Comparison of ENCODE assay signal across 14 cellular contexts in the genomic region with DNA sequence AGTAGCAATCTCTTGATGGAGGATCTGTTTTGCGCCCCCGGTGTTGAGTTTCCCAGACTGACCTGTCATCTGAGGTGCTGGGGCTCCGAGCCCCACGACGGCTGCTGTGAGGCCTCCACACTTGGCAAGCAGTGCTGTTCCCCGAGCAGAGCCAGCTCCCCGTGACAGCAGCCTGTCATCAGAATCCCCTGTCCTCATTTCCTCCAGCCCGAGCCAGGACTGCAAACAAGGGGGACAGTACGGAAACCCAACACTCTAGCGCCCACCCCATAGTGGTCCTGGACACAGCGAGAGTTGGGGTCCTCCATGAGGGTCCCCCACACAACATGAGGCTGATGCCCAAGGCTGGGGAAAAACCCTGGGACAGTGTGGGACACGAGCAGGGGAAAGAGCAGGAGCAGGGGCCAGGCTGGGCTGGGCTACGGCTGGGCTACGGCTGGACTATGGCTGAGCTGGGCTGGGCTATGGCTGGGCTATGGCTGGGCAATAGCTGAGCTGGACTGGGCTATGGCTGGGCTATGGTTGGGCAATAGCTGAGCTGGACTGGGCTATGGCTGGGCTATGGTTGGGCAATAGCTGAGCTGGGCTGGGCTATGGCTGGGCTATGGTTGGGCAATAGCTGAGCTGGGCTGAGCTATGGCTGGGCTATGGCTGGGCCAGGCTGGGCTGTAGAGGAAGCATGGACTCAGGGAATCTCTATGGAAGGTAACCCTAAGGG. TPM values are rescaled to one million over a fixed set of nuclear protein-coding genes. Genes with fewer than 3 reads are reported as not detected.
DNase-seq lines count a peak whose midpoint lies in the region; ATAC-seq and TF ChIP-seq lines count a peak whose summit lies in the region.
"Had no signal": no experiment of that assay in that cellular context is flagged by ENCODE, and none has a peak within 500 bp of the region (broad histone marks: within the 10 kb centered on the region; RNA-seq: fewer than 3 reads in every experiment).

No MANE protein-coding gene starts in this region.

- no peaks in the 10 kb centered on the region for H3F3A ChIP-seq in GM23248 (ENCODE audit: insufficient read depth)

- no peaks in the 10 kb centered on the region for H3K9me3 ChIP-seq in GM23248 (ENCODE audit: low read depth)
- no peaks in the 10 kb centered on the region for H3K9me3 ChIP-seq in RWPE2 (ENCODE audit: severe bottlenecking)

- H4K20me1 ChIP-seq in GM23248 (ENCODE audit: insufficient read depth), result no peaks in the 10 kb centered on the region

- ATAC-seq in RWPE2 (ENCODE audit: low read depth), result peak; percentile 28; the same call in 2 of the 3 replicates
- no peak for ATAC-seq in GM18517 (IDR thresholded peaks at IDR 0.05; ENCODE audit: unreplicated experiment)
- ATAC-seq: activated T-cell treated with anti-CD3 and anti-CD28 coated beads, Interleukin-2, amount 50 U/mL, for 4 hours; stimulated activated memory B cell treated with anti-CD40 and anti-IgM and Interleukin-4, amounts not matched to agents 10 μg/mL and 1 μg/mL and 100 μg/mL, for 72 hours had no signal

- H3K9ac ChIP-seq in GM23248, result no peak overlapping the region

- TF ChIP-seq CTCF in RWPE2 (IDR thresholded peaks at IDR 0.05; ENCODE audit: poor library complexity, severe bottlenecking), result no peak
- TF ChIP-seq CTCF in glutamatergic neuron (IDR thresholded peaks at IDR 0.05; ENCODE audit: partially characterized antibody, unreplicated experiment), result no peak

- H3K4me1 ChIP-seq in GM23248 (ENCODE audit: insufficient read depth), result peaks cover 4% of the 10 kb centered on the region; the same call in 1 of the 2 replicates
- peaks cover 10% of the 10 kb centered on the region for H3K4me1 ChIP-seq in RWPE2 (ENCODE audit: insufficient read depth, poor library complexity, severe bottlenecking)

- H3K27me3 Mint-ChIP-seq in glutamatergic neuron (ENCODE audit: unreplicated experiment), result peaks cover 6% of the 10 kb centered on the region
- H3K27me3 Mint-ChIP-seq: stimulated activated memory B cell treated with anti-CD40 and anti-IgM and Interleukin-4, amounts not matched to agents 10 μg/mL and 1 μg/mL and 100 μg/mL, for 72 hours had no signal

- peak overlapping the region; percentile 46 for H2AFZ ChIP-seq in GM23248

- DNase-seq in GM23248 (peak; percentile 72), RWPE2 (ENCODE audit: low spot score) (no peak), glutamatergic neuron (peak; percentile 16), skeletal muscle cell (ENCODE audit: low read depth) (peak; percentile 53), dedifferentiated amniotic fluid mesenchymal stem cell (ENCODE audit: extremely low spot score) (no peak), mucosa of gallbladder (ENCODE audit: low spot score) (no peak), KBM-7 (no peak)
- DNase-seq: activated T-cell treated with anti-CD3 and anti-CD28 coated beads, Interleukin-2, amount 50 U/mL, for 4 hours; KG1; kidney glomerular epithelial cell; NCI-H524 treated with DMSO at 0.1 percent for 48 hours had no signal

- no peaks in the 10 kb centered on the region for H3K36me3 Mint-ChIP-seq in glutamatergic neuron (ENCODE audit: unreplicated experiment)
- H3K36me3 Mint-ChIP-seq: stimulated activated memory B cell treated with anti-CD40 and anti-IgM and Interleukin-4, amounts not matched to agents 10 μg/mL and 1 μg/mL and 100 μg/mL, for 72 hours had no signal

- no peak overlapping the region for H3K27ac Mint-ChIP-seq in glutamatergic neuron (ENCODE audit: unreplicated experiment)
- H3K27ac Mint-ChIP-seq: stimulated activated memory B cell treated with anti-CD40 and anti-IgM and Interleukin-4, amounts not matched to agents 10 μg/mL and 1 μg/mL and 100 μg/mL, for 72 hours had no signal

- 26% methylated on average over 14 of the region's 14 CpGs for WGBS in GM23248 (ENCODE audit: low coverage in 1 of 2, low lambda C conversion rate in 2 of 2, missing lambda C conversion rate in 2 of 2), 2 experiments

- H3K4me1 Mint-ChIP-seq in glutamatergic neuron (ENCODE audit: low read depth, unreplicated experiment), result peaks cover 9% of the 10 kb centered on the region

- H3K4me3 Mint-ChIP-seq in glutamatergic neuron (ENCODE audit: unreplicated experiment), result no peak overlapping the region
- H3K4me3 Mint-ChIP-seq: activated T-cell treated with anti-CD3 and anti-CD28 coated beads, Interleukin-2, amount 50 U/mL, for 4 hours; stimulated activated memory B cell treated with anti-CD40 and anti-IgM and Interleukin-4, amounts not matched to agents 10 μg/mL and 1 μg/mL and 100 μg/mL, for 72 hours had no signal

- no peaks in the 10 kb centered on the region for H3K9me3 Mint-ChIP-seq in glutamatergic neuron (ENCODE audit: unreplicated experiment)
- H3K9me3 Mint-ChIP-seq: activated T-cell treated with anti-CD3 and anti-CD28 coated beads, Interleukin-2, amount 50 U/mL, for 4 hours; stimulated activated memory B cell treated with anti-CD40 and anti-IgM and Interleukin-4, amounts not matched to agents 10 μg/mL and 1 μg/mL and 100 μg/mL, for 72 hours had no signal

- H3K36me3 ChIP-seq in GM23248 (ENCODE audit: low read depth) (no peaks in the 10 kb centered on the region), RWPE2 (ENCODE audit: low read depth) (no peaks in the 10 kb centered on the region)

- H3K79me2 ChIP-seq in GM23248 (ENCODE audit: insufficient read depth), result no peaks in the 10 kb centered on the region

- no peak overlapping the region for H3K4me3 ChIP-seq in GM23248
- no peak overlapping the region for H3K4me3 ChIP-seq in RWPE2 (ENCODE audit: severe bottlenecking)
- H3K4me3 ChIP-seq in skeletal muscle cell (ENCODE audit: low read depth, low read length), result no peak overlapping the region
- H3K4me3 ChIP-seq: skin epidermis had no signal

- no peaks in the 10 kb centered on the region for H3K9me2 ChIP-seq in GM23248 (ENCODE audit: insufficient read depth)

- H3K27ac ChIP-seq in GM23248, result no peak overlapping the region
- no peak overlapping the region for H3K27ac ChIP-seq in RWPE2 (ENCODE audit: poor library complexity, severe bottlenecking)

- no peak overlapping the region for H3K4me2 ChIP-seq in GM23248 (ENCODE audit: unreplicated experiment)

- in situ Hi-C loops in GM23248 (cut with MboI) (no loop called here), KBM-7 (cut with MboI; ENCODE audit: low pct_unique_long_range_greater_than_20kb, low sequenced_read_pairs) (no loop called here)

- H3K27me3 ChIP-seq in GM23248 (replicated peaks; ENCODE audit: insufficient read depth) (no peaks in the 10 kb centered on the region), RWPE2 (ENCODE audit: insufficient read depth, poor library complexity, severe bottlenecking) (no peaks in the 10 kb centered on the region)

RNA-seq across cellular contexts. Expression of a gene that starts 1.5 kb away (rescaled TPM):
- total RNA-seq in GM23248 (2014; rRNA removed; shearing (Covaris generic)), result 0.11 TPM in 1 of 2 replicates, not detected in the other
- polyA plus RNA-seq in GM23248 (2016; fragmentation: Nextera tagmentation; extraction: Ambion mirVana), result 0.05 TPM in 1 of 2 replicates, not detected in the other
- total RNA-seq in glutamatergic neuron (ENCODE audit: unreplicated experiment) (3.5 TPM), mucosa of gallbladder (2.0 TPM)
- total RNA-seq: activated T-cell treated with anti-CD3 and anti-CD28 coated beads, Interleukin-2, amount 50 U/mL, for 4 hours had no signal

RNA-seq across cellular contexts. Expression of a gene that starts 21.8 kb away (rescaled TPM):
- 0.51 and 0.86 TPM in 2 replicates for total RNA-seq in GM23248 (2014; rRNA removed; shearing (Covaris generic))
- polyA plus RNA-seq in GM23248 (2016; fragmentation: Nextera tagmentation; extraction: Ambion mirVana), result 0.41 and 0.79 TPM in 2 replicates
- total RNA-seq in glutamatergic neuron (ENCODE audit: unreplicated experiment), result 12.2 TPM
- total RNA-seq in mucosa of gallbladder, result 0.35 TPM

RNA-seq across cellular contexts. Expression of a gene that starts 36.8 kb away (rescaled TPM):
- 1.4 and 1.5 TPM in 2 replicates for total RNA-seq in GM23248 (2014; rRNA removed; shearing (Covaris generic))
- 0.19 and 0.60 TPM in 2 replicates for polyA plus RNA-seq in GM23248 (2016; fragmentation: Nextera tagmentation; extraction: Ambion mirVana)
- 0.81 TPM for total RNA-seq in glutamatergic neuron (ENCODE audit: unreplicated experiment)
- total RNA-seq in mucosa of gallbladder, result 0.49 TPM

Comparison
In these comparisons a context has a peak if more than half of its experiments do, and no peak if none do; other contexts are left out.
1. DNase-seq: peak in GM23248 (single experiment), glutamatergic neuron (single experiment) and skeletal muscle cell (single experiment); none in RWPE2 (single experiment), dedifferentiated amniotic fluid mesenchymal stem cell (single experiment), mucosa of gallbladder (single experiment) and KBM-7 (single experiment).